34 cellular contexts compared by ENCODE assay signal in genomic region chr15:97224191-97224641, GRCh38.
"Had no signal": no experiment of that assay in that cellular context is flagged by ENCODE, and none has a peak within 500 bp of the region (broad histone marks: within the 10 kb centered on the region; RNA-seq: fewer than 3 reads in every experiment).

No MANE protein-coding gene starts in this region.

- H3K27me3 ChIP-seq: ascending aorta, cardiac muscle cell, MG63 had no signal

- H3K4me3 Mint-ChIP-seq: activated B cell treated with CpG ODN at 0.5 μM for 24 hours; activated CD4-positive, alpha-beta memory T cell treated with anti-CD3 and anti-CD28 coated beads for 36 hours; activated naive CD4-positive, alpha-beta T cell treated with anti-CD3 and anti-CD28 coated beads, Interleukin-2, amount 50 U/mL, for 24 hours; activated naive CD8-positive, alpha-beta T cell treated with anti-CD3 and anti-CD28 coated beads, Interleukin-2, amount 10 ng/mL, durations not matched to agents 7 days and 5 days; activated T-cell treated with anti-CD3 and anti-CD28 coated beads, Interleukin-2, amount 50 U/mL, for 4 hours; activated T-helper 1 cell treated with anti-CD3 and anti-CD28 coated beads, Interleukin-12 subunit alpha, Interleukin-12 subunit beta, Interleukin-2, Interleukin-4 antibody, amounts not matched to agents 30 ng/mL and 10 ng/mL and 1 ng/mL, durations not matched to agents 14 hours and 24 hours and 36 hours had no signal

- H3K4me1 Mint-ChIP-seq: activated B cell treated with CpG ODN at 0.5 μM for 24 hours; activated naive CD4-positive, alpha-beta T cell treated with anti-CD3 and anti-CD28 coated beads, Interleukin-2, amount 50 U/mL, for 24 hours; activated naive CD8-positive, alpha-beta T cell treated with anti-CD3 and anti-CD28 coated beads, Interleukin-2, amount 10 ng/mL, durations not matched to agents 7 days and 5 days had no signal

- H3K9me3 ChIP-seq: ascending aorta, MG63 had no signal

- H3K4me1 ChIP-seq: ascending aorta had no signal

- H3K36me3 Mint-ChIP-seq: activated CD4-positive, alpha-beta memory T cell treated with anti-CD3 and anti-CD28 coated beads for 36 hours; activated naive CD4-positive, alpha-beta T cell treated with anti-CD3 and anti-CD28 coated beads, Interleukin-2, amount 50 U/mL, for 24 hours; activated naive CD8-positive, alpha-beta T cell treated with anti-CD3 and anti-CD28 coated beads, Interleukin-2, amount 10 ng/mL, durations not matched to agents 7 days and 5 days had no signal

- H3K27me3 Mint-ChIP-seq: activated B cell treated with CpG ODN at 0.5 μM for 24 hours; activated CD4-positive, alpha-beta memory T cell treated with anti-CD3 and anti-CD28 coated beads for 36 hours; activated naive CD4-positive, alpha-beta T cell treated with anti-CD3 and anti-CD28 coated beads, Interleukin-2, amount 50 U/mL, for 24 hours; activated naive CD8-positive, alpha-beta T cell treated with anti-CD3 and anti-CD28 coated beads, Interleukin-2, amount 10 ng/mL, durations not matched to agents 7 days and 5 days had no signal

- H3K36me3 ChIP-seq: ascending aorta, cardiac muscle cell, MG63 had no signal

- H3K4me3 ChIP-seq: ascending aorta, cardiac muscle cell, K562, MG63 had no signal

- H3K27ac ChIP-seq: ascending aorta, cardiac muscle cell, VCaP had no signal

- H3K9me3 Mint-ChIP-seq: activated CD4-positive, alpha-beta memory T cell treated with anti-CD3 and anti-CD28 coated beads for 36 hours; activated T-helper 1 cell treated with anti-CD3 and anti-CD28 coated beads, Interleukin-12 subunit alpha, Interleukin-12 subunit beta, Interleukin-2, Interleukin-4 antibody, amounts not matched to agents 30 ng/mL and 10 ng/mL and 1 ng/mL, durations not matched to agents 14 hours and 24 hours and 36 hours had no signal

- DNase-seq: activated B cell treated with CpG ODN at 0.5 μM for 24 hours; activated CD4-positive, alpha-beta memory T cell treated with anti-CD3 and anti-CD28 coated beads for 36 hours; activated CD4-positive, alpha-beta T cell treated with anti-CD3 and anti-CD28 coated beads for 4 hours; activated CD4-positive, alpha-beta T cell treated with anti-CD3 and anti-CD28 coated beads, Interleukin-2, amount 50 U/mL, for 1 hour; activated CD4-positive, CD25-positive, alpha-beta regulatory T cell treated with anti-CD3 and anti-CD28 coated beads, Interleukin-2, amount 50 U/mL, for 72 hours; activated CD8-positive, alpha-beta memory T cell treated with anti-CD3 and anti-CD28 coated beads, Interleukin-2, amount 50 U/mL, for 4 hours; activated naive CD4-positive, alpha-beta T cell; activated naive CD8-positive, alpha-beta T cell treated with anti-CD3 and anti-CD28 coated beads, Interleukin-2, amount 10 ng/mL, durations not matched to agents 7 days and 5 days; activated T-cell treated with anti-CD3 and anti-CD28 coated beads for 4 hours; activated T-cell treated with anti-CD3 and anti-CD28 coated beads, Interleukin-2, amount 50 U/mL, for 4 hours; amygdala; Kasumi-1; MG63; NCI-H1048; NCI-H1105 treated with DMSO at 0.1 percent for 48 hours; NCI-H1436; NCI-H1694; NCI-H1930; NCI-H2081 treated with DMSO at 0.1 percent for 48 hours; NCI-H226; NCI-H446 treated with DMSO at 0.1 percent for 48 hours; NCI-H524; Right ventricle myocardium superior; SW 1271; T-helper 1 cell; T-helper 2 cell; T-helper 9 cell had no signal

- H3K27ac Mint-ChIP-seq: activated B cell treated with CpG ODN at 0.5 μM for 24 hours; activated CD4-positive, alpha-beta memory T cell treated with anti-CD3 and anti-CD28 coated beads for 36 hours; activated naive CD4-positive, alpha-beta T cell treated with anti-CD3 and anti-CD28 coated beads, Interleukin-2, amount 50 U/mL, for 24 hours; activated naive CD8-positive, alpha-beta T cell treated with anti-CD3 and anti-CD28 coated beads, Interleukin-2, amount 10 ng/mL, durations not matched to agents 7 days and 5 days; activated T-helper 1 cell treated with anti-CD3 and anti-CD28 coated beads, Interleukin-12 subunit alpha, Interleukin-12 subunit beta, Interleukin-2, Interleukin-4 antibody, amounts not matched to agents 30 ng/mL and 10 ng/mL and 1 ng/mL, durations not matched to agents 14 hours and 24 hours and 36 hours had no signal

- ATAC-seq: activated T-cell treated with anti-CD3 and anti-CD28 coated beads, Interleukin-2, amount 50 U/mL, for 4 hours; K562; Panc1 had no signal
